In genomic region chr12:94190623-94191022, GRCh38 we compare ENCODE assay signal across 21 cellular contexts. TPM values are rescaled to one million over a fixed set of nuclear protein-coding genes. Genes with fewer than 3 reads are reported as not detected.
A peak's percentile ranks its signal among the peaks of the same experiment; 100 is the strongest.
DNase-seq lines count a peak whose midpoint lies in the region; ATAC-seq, FAIRE-seq and TF ChIP-seq lines count a peak whose summit lies in the region.
"Had no signal": no experiment of that assay in that cellular context is flagged by ENCODE, and none has a peak within 500 bp of the region (broad histone marks: within the 10 kb centered on the region; RNA-seq: fewer than 3 reads in every experiment).

No MANE protein-coding gene starts in this region.

- peak overlapping the region; percentile 70 for H3K27ac ChIP-seq in GM12878 (ENCODE audit: control insufficient read depth, insufficient read depth)
- H3K27ac ChIP-seq: PC-9, SJCRH30 had no signal

- H3K27me3 ChIP-seq in GM12878 (replicated peaks in 1 of 2; ENCODE audit: control insufficient read depth in 2 of 2, insufficient read depth in 2 of 2, low read length in 1 of 2): no peaks in the 10 kb centered on the region
- H3K27me3 ChIP-seq: SJCRH30 had no signal

- H3K36me3 ChIP-seq in GM12878 (ENCODE audit: control insufficient read depth in 2 of 2, insufficient read depth in 2 of 2, low read length in 1 of 2): peaks cover 1 to 26% of the 10 kb centered on the region in 2 experiments; a peak in 3 of 4 replicates
- H3K36me3 ChIP-seq: SJCRH30 had no signal

- peak overlapping the region; percentile 31; the same call in 1 of the 2 replicates for H3K4me2 ChIP-seq in GM12878 (ENCODE audit: control insufficient read depth, insufficient read depth)
- H3K4me2 ChIP-seq: PC-9 had no signal

- intact Hi-C loops in GM12878 (cut with micrococcal nuclease; ENCODE audit: unreplicated experiment) (no loop called here), Right ventricle myocardium superior (cut with DNase I) (no loop called here)

- SMC1A ChIA-PET in GM12878 (lab: Charles Lee; ENCODE audit: uncharacterized antibody, unreplicated experiment): interaction anchor here (1.3 to 4.4 kb wide), 4 partner anchors 13 to 38 kb away, joined by 3 to 39 read pairs (median 4); no protein-coding TSS in a partner anchor

- peaks cover 12% of the 10 kb centered on the region; the same call in 2 of the 3 replicates for H3K9me3 ChIP-seq in GM12878 (replicated peaks; ENCODE audit: control insufficient read depth, insufficient read depth, low read length)
- H3K9me3 ChIP-seq: SJCRH30 had no signal

- CTCF ChIA-PET in GM12878 (lab: Yijun Ruan, JAX): interaction anchor here (1.8 to 2.3 kb wide), 2 partner anchors 14 to 38 kb away, joined by 4 to 6 read pairs; no protein-coding TSS in a partner anchor

- H3K9ac ChIP-seq in GM12878 (ENCODE audit: control insufficient read depth, insufficient read depth, low read length): no peak overlapping the region

- H3K79me2 ChIP-seq in GM12878 (ENCODE audit: control insufficient read depth, insufficient read depth, low read length): no peaks in the 10 kb centered on the region; the same call in 1 of the 2 replicates

- DNase-seq in EH (ENCODE audit: low read depth): peak; percentile 36
- peak; percentile 36 for DNase-seq in M059J (ENCODE audit: low read depth)
- no peak for DNase-seq in GM12878 (ENCODE audit: low read depth, low spot score)
- DNase-seq in Right ventricle myocardium superior: no peak
- no peak for DNase-seq in hepatic stellate cell (ENCODE audit: low spot score)
- DNase-seq: CD8-positive, alpha-beta T cell; GOT3; Kasumi-1; NCI-H1092 treated with DMSO at 0.1 percent for 48 hours; NCI-H146; NCI-H2029 treated with DMSO at 0.1 percent for 48 hours; NCI-H774; PC-9; SJCRH30; T-helper 17 cell had no signal

- H3K4me3 ChIP-seq in GM12878: no peak overlapping the region
- H3K4me3 ChIP-seq: PC-9, SJCRH30 had no signal

- no peak for TF ChIP-seq RAD21 in GM12878 (IDR thresholded peaks at IDR 0.05; ENCODE audit: insufficient read depth, low read depth, low read length)

- RAD21 ChIA-PET in GM12878 (lab: Charles Lee; ENCODE audit: unreplicated experiment): no interaction called here

- peaks cover 23% of the 10 kb centered on the region for H3K4me1 ChIP-seq in GM12878 (ENCODE audit: control insufficient read depth, insufficient read depth, low read length)
- H3K4me1 ChIP-seq: SJCRH30 had no signal

- ATAC-seq in GM19351 (IDR thresholded peaks at IDR 0.05; ENCODE audit: unreplicated experiment) (peak; percentile 13), GM12878 (peak; percentile 16), GM19395 (IDR thresholded peaks at IDR 0.05; ENCODE audit: unreplicated experiment) (no peak), HG03045 (IDR thresholded peaks at IDR 0.05; ENCODE audit: unreplicated experiment) (no peak), Right ventricle myocardium superior (ENCODE audit: poor library complexity) (no peak)
- ATAC-seq: CD8-positive, alpha-beta T cell; HCT116; T-helper 17 cell had no signal

- no peak for TF ChIP-seq CTCF in GM12878 (IDR thresholded peaks at IDR 0.05 in 2 of 3, conservative IDR thresholded peaks at IDR 0.05 in 1 of 3; ENCODE audit: control insufficient read depth in 2 of 3, extremely low read depth in 1 of 3, insufficient read depth in 1 of 3, low read depth in 3 of 3, low read length in 3 of 3)

- no peak overlapping the region for H2AFZ ChIP-seq in GM12878 (ENCODE audit: control insufficient read depth, low read depth, low read length)
- H2AFZ ChIP-seq: PC-9 had no signal

- no TSS peak for BruUV-seq in GM12878 (replicated peaks; lab: Mats Ljungman, UMichigan)

- no peaks in the 10 kb centered on the region for H4K20me1 ChIP-seq in GM12878 (ENCODE audit: control insufficient read depth, insufficient read depth)

- TF ChIP-seq POLR2A in GM12878 (IDR thresholded peaks at IDR 0.05; ENCODE audit: low read depth, low read length): no peak

- WGBS in GM12878 (ENCODE audit: insufficient coverage, insufficient replicate concordance, low lambda C conversion rate, missing lambda C conversion rate): 87% methylated on average over 2 of the region's 2 CpGs

- in situ Hi-C loops in GM12878 (cut with MboI): no loop called here

- FAIRE-seq in GM12878 (lab: Jason Lieb, UNC): no peak
- FAIRE-seq: A204.1, HTR-8/SVneo had no signal

- no peak for TF ChIP-seq EP300 in GM12878 (IDR thresholded peaks at IDR 0.05; ENCODE audit: borderline replicate concordance in 1 of 2, control insufficient read depth in 1 of 2, low read depth in 2 of 2, low read length in 2 of 2)

- POLR2A ChIA-PET in GM12878 (lab: Charles Lee): no interaction called here

TF ChIP-seq in GM12878, 131 proteins besides CTCF, POLR2A, EP300 and RAD21 (continues in another document):
- TF ChIP-seq TCF7 (IDR thresholded peaks at IDR 0.05; ENCODE audit: borderline replicate concordance) (no peak), USF1 (IDR thresholded peaks at IDR 0.05; ENCODE audit: borderline replicate concordance, extremely low read length, insufficient read depth, low read depth, low read length) (no peak), E4F1 (IDR thresholded peaks at IDR 0.05; ENCODE audit: borderline replicate concordance, partially characterized antibody) (no peak), POU2F2 (IDR thresholded peaks at IDR 0.05; ENCODE audit: borderline replicate concordance, low read depth, low read length) (no peak), PBX3 (IDR thresholded peaks at IDR 0.05; ENCODE audit: insufficient replicate concordance, low read depth, low read length) (no peak), RUNX3 (IDR thresholded peaks at IDR 0.05; ENCODE audit: low read length) (no peak), TAF1 (IDR thresholded peaks at IDR 0.05; ENCODE audit: borderline replicate concordance, low read depth, low read length) (no peak), BMI1 (IDR thresholded peaks at IDR 0.05; ENCODE audit: borderline replicate concordance) (no peak), ELK1 (IDR thresholded peaks at IDR 0.05; ENCODE audit: low read depth, low read length) (no peak), JUND (IDR thresholded peaks at IDR 0.05; ENCODE audit: low read depth, low read length) (no peak)

RNA-seq across cellular contexts. Expression of gene PLXNC1, which starts 42.2 kb away (rescaled TPM):
- 0.20 and 3.4 TPM in 2 replicates for total RNA-seq in M059J (2014; rRNA removed; shearing (Covaris generic))
- 343 and 360 TPM in 2 replicates for total RNA-seq in GM12878 (2013; cell fraction: nucleolus; rRNA removed)
- total RNA-seq in GM12878 (2014; rRNA removed): 29.4 and 31.9 TPM in 2 replicates
- total RNA-seq in GM12878 (2014; rRNA removed; fragmentation: Illumina TruSeq; extraction: Trizol): 34.6 and 34.8 TPM in 2 replicates
- 35.2 and 36.4 TPM in 2 replicates for total RNA-seq in GM12878 (2021)
- 10.7 TPM for polyA plus RNA-seq in GM12878 (2011; ENCODE audit: low read depth)
- polyA plus RNA-seq in GM12878 (2011; rRNA removed): 41.2 and 47.8 TPM in 2 replicates
- polyA plus RNA-seq in GM12878 (2011; cell fraction: cytosol; rRNA removed): 20.9 and 21.4 TPM in 2 replicates
- polyA plus RNA-seq in GM12878 (2011; cell fraction: nucleus; rRNA removed): 52.1 and 55.5 TPM in 2 replicates
- 13.0 and 18.3 TPM in 2 replicates for polyA plus RNA-seq in GM12878 (2012)
- polyA plus RNA-seq in GM12878 (2014; fragmentation: Illumina TruSeq; extraction: Trizol): 29.5 and 33.2 TPM in 2 replicates
- 1 to 10 TPM; 5.2 to 6.6 TPM for polyA plus RNA-seq in GM12878 (2014; fragmentation: Nextera tagmentation; extraction: Ambion mirVana)
- polyA plus RNA-seq in GM12878 (2014; rRNA removed): 17.8 and 19.8 TPM in 2 replicates
- 1 to 10 TPM; 6.3 to 8.6 TPM for polyA plus RNA-seq in GM12878 (2016; fragmentation: Nextera tagmentation; extraction: Ambion mirVana)
- polyA minus RNA-seq in GM12878 (2011; rRNA and poly(A)+ RNA removed): 101 and 119 TPM in 2 replicates
- 21.5 and 24.2 TPM in 2 replicates for polyA minus RNA-seq in GM12878 (2011; cell fraction: cytosol; rRNA and poly(A)+ RNA removed)
- polyA minus RNA-seq in GM12878 (2011; cell fraction: nucleus; rRNA and poly(A)+ RNA removed): 88.5 and 139 TPM in 2 replicates
- total RNA-seq in Right ventricle myocardium superior: 3.3 TPM

Comparison
In these comparisons a context has a peak if more than half of its experiments do, and no peak if none do; other contexts are left out.
1. DNase-seq: peak in EH (single experiment) and M059J (single experiment); none in GM12878 (single experiment), Right ventricle myocardium superior (single experiment) and hepatic stellate cell (single experiment).
2. ATAC-seq: peak in GM19351 (single experiment) and GM12878 (single experiment); none in GM19395 (single experiment), HG03045 (single experiment) and Right ventricle myocardium superior (single experiment).